ENCODE assay signal across 8 cellular contexts in the genomic region with DNA sequence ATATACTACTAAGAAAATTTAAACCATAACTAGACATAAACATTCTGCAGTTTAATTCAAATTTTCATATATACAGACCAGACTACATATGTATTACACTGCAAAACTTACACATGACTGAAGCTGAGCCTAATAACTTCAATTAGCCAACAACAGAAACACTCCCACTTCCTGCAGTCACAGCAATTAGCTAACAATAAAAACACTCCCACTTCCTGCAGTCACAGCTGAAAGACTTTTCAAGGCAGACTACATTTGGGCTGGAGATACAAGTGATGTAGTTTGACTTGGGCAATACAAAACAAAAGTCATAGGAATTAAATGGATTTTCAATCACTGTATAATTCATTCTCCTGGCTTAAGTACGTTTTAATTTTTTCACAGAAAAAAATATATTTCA. TPM values are rescaled to one million over a fixed set of nuclear protein-coding genes. Genes with fewer than 3 reads are reported as not detected.
DNase-seq lines count a peak whose midpoint lies in the region; TF ChIP-seq lines count a peak whose summit lies in the region.

No MANE protein-coding gene starts in this region.

- no peak overlapping the region for H3K4me3 Mint-ChIP-seq in activated CD4-positive, alpha-beta T cell treated with anti-CD3 and anti-CD28 coated beads, Interleukin-2, amount 10 ng/mL, durations not matched to agents 7 days and 5 days

- peak; percentile 35 for DNase-seq in activated CD4-positive, alpha-beta T cell treated with anti-CD3 and anti-CD28 coated beads, Interleukin-2, amount 10 ng/mL, durations not matched to agents 7 days and 5 days
- no peak for DNase-seq in activated CD4-positive, alpha-beta T cell treated with anti-CD3 and anti-CD28 coated beads for 48 hours
- DNase-seq in SJCRH30, result peak in 1 of 2 experiments; percentile 50
- peak; percentile 90 for DNase-seq in fibroblast of pulmonary artery (ENCODE audit: low read depth)
- DNase-seq in nucleus accumbens (lab: John Stamatoyannopoulos, UW), result no peak
- no peak for DNase-seq in DMS79 (lab: John Stamatoyannopoulos, UW)
- DNase-seq in NK-92 treated with Interleukin-12 subunit alpha and Interleukin-12 subunit beta, amount 100 ng/mL, for 24 hours (lab: John Stamatoyannopoulos, UW), result no peak

- H3K36me3 ChIP-seq in SJCRH30, result peaks cover 43% of the 10 kb centered on the region

- POLR2A ChIA-PET in activated CD4-positive, alpha-beta T cell treated with anti-CD3 and anti-CD28 coated beads, Interleukin-2, amount 10 ng/mL, durations not matched to agents 7 days and 5 days (lab: Charles Lee), result no interaction called here

- no peak for TF ChIP-seq CTCF in fibroblast of pulmonary artery (IDR thresholded peaks at IDR 0.05; ENCODE audit: low read length, missing control alignments)

- H3K4me3 ChIP-seq in SJCRH30 (no peak overlapping the region), fibroblast of pulmonary artery (replicated peaks; ENCODE audit: low read depth, low read length) (no peak overlapping the region)

- no peaks in the 10 kb centered on the region for H3K9me3 Mint-ChIP-seq in activated CD4-positive, alpha-beta T cell treated with anti-CD3 and anti-CD28 coated beads, Interleukin-2, amount 10 ng/mL, durations not matched to agents 7 days and 5 days

- H3K27me3 Mint-ChIP-seq in activated CD4-positive, alpha-beta T cell treated with anti-CD3 and anti-CD28 coated beads, Interleukin-2, amount 10 ng/mL, durations not matched to agents 7 days and 5 days, result no peaks in the 10 kb centered on the region

- CTCF ChIA-PET in activated CD4-positive, alpha-beta T cell treated with anti-CD3 and anti-CD28 coated beads, Interleukin-2, amount 10 ng/mL, durations not matched to agents 7 days and 5 days (lab: Charles Lee), result interaction anchor here (0.5 to 2.0 kb wide), 8 partner anchors 10 to 359 kb away, joined by 3 to 16 read pairs (median 4); partner anchors contain the start of gene TM2D3

- no peaks in the 10 kb centered on the region for H3K9me3 ChIP-seq in SJCRH30 (replicated peaks)

- peak overlapping the region; percentile 93 for H3K27ac Mint-ChIP-seq in activated CD4-positive, alpha-beta T cell treated with anti-CD3 and anti-CD28 coated beads, Interleukin-2, amount 10 ng/mL, durations not matched to agents 7 days and 5 days

- H3K27me3 ChIP-seq in SJCRH30, result no peaks in the 10 kb centered on the region

- peak overlapping the region; percentile 43 for H3K27ac ChIP-seq in SJCRH30
- H3K27ac ChIP-seq in temporal lobe (ENCODE audit: low read depth, low read length), result peak overlapping the region; percentile 86

- H3K4me1 ChIP-seq in SJCRH30, result peaks cover 8% of the 10 kb centered on the region

- peaks cover 37% of the 10 kb centered on the region for H3K4me1 Mint-ChIP-seq in activated CD4-positive, alpha-beta T cell treated with anti-CD3 and anti-CD28 coated beads, Interleukin-2, amount 10 ng/mL, durations not matched to agents 7 days and 5 days

- peaks cover 44% of the 10 kb centered on the region for H3K36me3 Mint-ChIP-seq in activated CD4-positive, alpha-beta T cell treated with anti-CD3 and anti-CD28 coated beads, Interleukin-2, amount 10 ng/mL, durations not matched to agents 7 days and 5 days (ENCODE audit: low read depth)

RNA-seq across cellular contexts. Expression of gene TM2D3, which starts 10.3 kb away (rescaled TPM):
- 10 to 100 TPM; 43.5 to 54.8 TPM for total RNA-seq in activated CD4-positive, alpha-beta T cell treated with anti-CD3 and anti-CD28 coated beads, Interleukin-2, amount 10 ng/mL, durations not matched to agents 7 days and 5 days
- 54.6 and 57.0 TPM in 2 replicates for total RNA-seq in SJCRH30 (2014; rRNA removed; shearing (Covaris generic))
- 62.9 TPM for total RNA-seq in temporal lobe

Comparison
In these comparisons a context has a peak if more than half of its experiments do, and no peak if none do; other contexts are left out.
1. DNase-seq: peak in activated CD4-positive, alpha-beta T cell treated with anti-CD3 and anti-CD28 coated beads, Interleukin-2, amount 10 ng/mL, durations not matched to agents 7 days and 5 days (single experiment) and fibroblast of pulmonary artery (single experiment); none in activated CD4-positive, alpha-beta T cell treated with anti-CD3 and anti-CD28 coated beads for 48 hours (single experiment), nucleus accumbens (0 of 56), DMS79 (single experiment) and NK-92 treated with Interleukin-12 subunit alpha and Interleukin-12 subunit beta, amount 100 ng/mL, for 24 hours (single experiment).